20 cellular contexts compared by ENCODE assay signal in the genomic region with DNA sequence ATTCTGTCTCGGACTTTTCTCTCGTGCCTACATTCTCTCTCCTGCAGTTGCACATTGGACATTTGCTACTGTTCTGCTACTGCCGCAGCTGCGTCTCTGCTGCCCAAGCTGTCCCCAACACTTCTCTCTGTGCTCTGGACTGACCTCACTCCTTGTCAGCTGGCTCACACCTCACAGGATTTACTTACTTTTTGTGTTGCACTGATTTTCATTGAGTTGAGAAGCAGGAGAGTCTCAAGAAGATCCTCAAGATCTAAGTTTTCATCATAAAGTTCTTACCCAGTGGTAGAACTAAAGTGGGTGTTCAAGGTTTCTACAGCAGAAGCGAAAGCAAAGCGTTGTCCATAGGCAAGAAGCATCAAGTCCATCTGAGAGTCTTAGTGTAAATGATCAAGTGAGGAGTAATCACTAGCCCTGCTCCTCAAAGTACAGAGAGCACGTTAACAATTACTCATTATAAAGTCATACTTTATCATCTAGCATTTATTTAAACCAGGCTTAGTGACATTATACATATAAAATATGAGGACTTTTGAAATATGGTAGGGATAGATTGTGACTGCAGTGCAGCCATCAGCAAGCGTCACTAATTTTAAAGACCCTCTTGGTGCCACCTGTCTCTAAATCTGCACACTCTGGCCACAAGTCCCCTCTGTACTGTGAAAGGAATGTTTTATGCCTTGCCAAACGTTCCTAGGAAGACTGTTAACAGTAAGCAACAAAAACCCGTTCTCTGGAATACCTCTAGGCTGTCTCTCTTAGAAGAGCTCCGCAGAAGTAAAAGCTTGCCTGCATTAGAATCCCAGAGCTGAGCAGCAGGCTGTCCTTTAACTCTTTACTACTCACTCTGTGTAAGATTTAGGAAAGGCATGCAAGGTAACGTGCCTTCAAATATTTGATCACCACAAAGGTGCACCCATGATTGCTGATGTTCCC. TPM values are rescaled to one million over a fixed set of nuclear protein-coding genes. Genes with fewer than 3 reads are reported as not detected.
DNase-seq lines count a peak whose midpoint lies in the region; ATAC-seq and TF ChIP-seq lines count a peak whose summit lies in the region.
"Had no signal": no experiment of that assay in that cellular context is flagged by ENCODE, and none has a peak within 500 bp of the region (broad histone marks: within the 10 kb centered on the region; RNA-seq: fewer than 3 reads in every experiment).

No MANE protein-coding gene starts in this region.

- H3K4me3 Mint-ChIP-seq in MCF 10A (ENCODE audit: unreplicated experiment) = peak overlapping the region; percentile 19
- H3K4me3 Mint-ChIP-seq in activated T-helper 17 cell treated with anti-CD3 and anti-CD28 coated beads, Interleukin-2, amount 50 U/mL, for 72 hours = no peak overlapping the region
- H3K4me3 Mint-ChIP-seq: activated naive CD4-positive, alpha-beta T cell treated with anti-CD3 and anti-CD28 coated beads, Interleukin-2, amount 10 ng/mL, durations not matched to agents 7 days and 5 days; CD4-positive, alpha-beta T cell had no signal

- no peak overlapping the region for H3K9ac ChIP-seq in mesendoderm (ENCODE audit: low read length)

- TF ChIP-seq CTCF in MCF 10A (IDR thresholded peaks at IDR 0.05; ENCODE audit: unreplicated experiment) (no peak), breast epithelium (IDR thresholded peaks at IDR 0.05) (no peak), epithelial cell of esophagus (IDR thresholded peaks at IDR 0.05; ENCODE audit: insufficient read depth, low read depth, low read length, missing control alignments) (no peak)

- WGBS in mesendoderm (ENCODE audit: extremely low coverage, insufficient coverage, low lambda C conversion rate) = no CpG with 5 or more reads among the region's 12 CpGs

- H2BK120ac ChIP-seq in mesendoderm (ENCODE audit: low read depth, low read length) = no peak overlapping the region

- no peak overlapping the region for H3K4me2 ChIP-seq in mesendoderm (ENCODE audit: low read length)

- no peak for ATAC-seq in HG02623 (IDR thresholded peaks at IDR 0.05; ENCODE audit: unreplicated experiment)
- no peak for ATAC-seq in activated T-helper 17 cell treated with anti-CD3 and anti-CD28 coated beads, Interleukin-2, amount 50 U/mL, for 72 hours (replicated peaks)
- ATAC-seq: heart right ventricle, left ventricle myocardium superior had no signal

- H3K9me3 ChIP-seq in breast epithelium = no peaks in the 10 kb centered on the region
- H3K9me3 ChIP-seq: neutrophil had no signal

- no peaks in the 10 kb centered on the region for H3K79me2 ChIP-seq in mesendoderm (ENCODE audit: control insufficient read depth, insufficient read depth, low read length)

- H3K23ac ChIP-seq in mesendoderm (ENCODE audit: low read length) = no peak overlapping the region

- H4K5ac ChIP-seq in mesendoderm (ENCODE audit: low read length) = no peak overlapping the region

- H3K4me1 Mint-ChIP-seq in MCF 10A (ENCODE audit: insufficient read depth, unreplicated experiment) = peaks cover 14% of the 10 kb centered on the region
- no peaks in the 10 kb centered on the region for H3K4me1 Mint-ChIP-seq in activated T-helper 17 cell treated with anti-CD3 and anti-CD28 coated beads, Interleukin-2, amount 50 U/mL, for 72 hours
- H3K4me1 Mint-ChIP-seq: activated naive CD4-positive, alpha-beta T cell treated with anti-CD3 and anti-CD28 coated beads, Interleukin-2, amount 10 ng/mL, durations not matched to agents 7 days and 5 days had no signal

- H3K56ac ChIP-seq in mesendoderm (ENCODE audit: low read length) = no peak overlapping the region

- intact Hi-C loops in MCF 10A (cut with micrococcal nuclease) (no loop called here), breast epithelium (cut with DNase I; ENCODE audit: low total_unique reads) (no loop called here)

- H2AK5ac ChIP-seq in mesendoderm (ENCODE audit: low read length) = no peak overlapping the region

- CTCF ChIA-PET in MCF 10A (lab: Yijun Ruan, JAX) = no interaction called here

- H3K4me3 ChIP-seq in breast epithelium (no peak overlapping the region), epithelial cell of esophagus (ENCODE audit: low read length) (no peak overlapping the region), mesendoderm (ENCODE audit: low read length) (no peak overlapping the region)
- H3K4me3 ChIP-seq: heart right ventricle had no signal

- POLR2A ChIA-PET in MCF 10A (lab: Yijun Ruan, JAX) = no interaction called here

- H3K36me3 ChIP-seq in breast epithelium (no peaks in the 10 kb centered on the region), mesendoderm (ENCODE audit: control insufficient read depth, insufficient read depth, low read length) (no peaks in the 10 kb centered on the region)
- H3K36me3 ChIP-seq: heart right ventricle, neutrophil had no signal

- TF ChIP-seq POLR2A in breast epithelium (IDR thresholded peaks at IDR 0.05) = no peak

- DNase-seq in MCF 10A (ENCODE audit: unreplicated experiment) (no peak), breast epithelium (ENCODE audit: low spot score in 2 of 2) (no peak), epithelial cell of esophagus (ENCODE audit: low read depth) (peak; percentile 33), mesendoderm (peak; percentile 9), DMS 273 treated with DMSO at 0.1 percent for 48 hours (lab: John Stamatoyannopoulos, UW) (no peak), amniotic stem cell (lab: John Stamatoyannopoulos, UW) (no peak)
- DNase-seq: activated naive CD4-positive, alpha-beta T cell treated with anti-CD3 and anti-CD28 coated beads, Interleukin-2, amount 10 ng/mL, durations not matched to agents 7 days and 5 days; anterior cingulate cortex; CD4-positive, alpha-beta T cell; dermis blood vessel endothelial cell; heart right ventricle; left ventricle myocardium superior; NCI-H1694; NCI-H69; T1000; trophoblast cell had no signal

- H3K4me1 ChIP-seq in breast epithelium (no peaks in the 10 kb centered on the region), mesendoderm (ENCODE audit: control insufficient read depth, low read depth, low read length) (no peaks in the 10 kb centered on the region)

- no peak overlapping the region for H4K8ac ChIP-seq in mesendoderm (ENCODE audit: low read depth, low read length)

- no peak overlapping the region for H3K4ac ChIP-seq in mesendoderm (ENCODE audit: low read depth, low read length)

- H3K27me3 ChIP-seq in breast epithelium (no peaks in the 10 kb centered on the region), mesendoderm (ENCODE audit: insufficient read depth, low read length, poor library complexity) (no peaks in the 10 kb centered on the region)
- H3K27me3 ChIP-seq: neutrophil had no signal

- no peaks in the 10 kb centered on the region for H3K79me1 ChIP-seq in mesendoderm (ENCODE audit: low read length)

- no TSS peak for BruUV-seq in MCF 10A (replicated peaks; lab: Mats Ljungman, UMichigan)

- peaks cover 8% of the 10 kb centered on the region for H3K9me3 Mint-ChIP-seq in MCF 10A (ENCODE audit: unreplicated experiment)
- H3K9me3 Mint-ChIP-seq in activated T-helper 17 cell treated with anti-CD3 and anti-CD28 coated beads, Interleukin-2, amount 50 U/mL, for 72 hours = no peaks in the 10 kb centered on the region
- H3K9me3 Mint-ChIP-seq: activated naive CD4-positive, alpha-beta T cell treated with anti-CD3 and anti-CD28 coated beads, Interleukin-2, amount 10 ng/mL, durations not matched to agents 7 days and 5 days; CD4-positive, alpha-beta T cell had no signal

- no peaks in the 10 kb centered on the region for H3K27me3 Mint-ChIP-seq in MCF 10A (ENCODE audit: insufficient read depth, unreplicated experiment)
- H3K27me3 Mint-ChIP-seq in activated T-helper 17 cell treated with anti-CD3 and anti-CD28 coated beads, Interleukin-2, amount 50 U/mL, for 72 hours = peaks cover 16% of the 10 kb centered on the region
- H3K27me3 Mint-ChIP-seq: CD4-positive, alpha-beta T cell had no signal

- H2BK15ac ChIP-seq in mesendoderm (replicated peaks; ENCODE audit: low read depth) = no peak overlapping the region

- no peaks in the 10 kb centered on the region for H3K36me3 Mint-ChIP-seq in MCF 10A (ENCODE audit: insufficient read depth, unreplicated experiment)
- no peaks in the 10 kb centered on the region for H3K36me3 Mint-ChIP-seq in activated T-helper 17 cell treated with anti-CD3 and anti-CD28 coated beads, Interleukin-2, amount 50 U/mL, for 72 hours (ENCODE audit: low read depth)
- H3K36me3 Mint-ChIP-seq: activated naive CD4-positive, alpha-beta T cell treated with anti-CD3 and anti-CD28 coated beads, Interleukin-2, amount 10 ng/mL, durations not matched to agents 7 days and 5 days had no signal

- H3K18ac ChIP-seq in mesendoderm (ENCODE audit: low read length) = no peak overlapping the region

- H3K27ac ChIP-seq in breast epithelium (no peak overlapping the region), mesendoderm (ENCODE audit: low read depth, low read length) (no peak overlapping the region)
- H3K27ac ChIP-seq: 22Rv1, heart right ventricle, neutrophil had no signal

- no peak overlapping the region for H2BK5ac ChIP-seq in mesendoderm (ENCODE audit: low read length)

- no peak overlapping the region for H3K27ac Mint-ChIP-seq in MCF 10A (ENCODE audit: low read depth, unreplicated experiment)
- no peak overlapping the region for H3K27ac Mint-ChIP-seq in activated T-helper 17 cell treated with anti-CD3 and anti-CD28 coated beads, Interleukin-2, amount 50 U/mL, for 72 hours
- H3K27ac Mint-ChIP-seq: activated naive CD4-positive, alpha-beta T cell treated with anti-CD3 and anti-CD28 coated beads, Interleukin-2, amount 10 ng/mL, durations not matched to agents 7 days and 5 days; CD4-positive, alpha-beta T cell had no signal

RNA-seq across cellular contexts. Expression of gene C9orf72, which starts 53.6 kb away (rescaled TPM):
- 10.0 and 13.4 TPM in 2 replicates for total RNA-seq in MCF 10A (2022)
- total RNA-seq in breast epithelium = 10 to 100 TPM; 20.8 to 43.9 (median 27.2) TPM
- 8.1 TPM for polyA plus RNA-seq in mesendoderm (2013, experiment 1 of 2)
- polyA plus RNA-seq in mesendoderm (2013, experiment 2 of 2) = 8.6 TPM
- 1 to 10 TPM; 8.9 to 9.7 TPM for total RNA-seq in activated T-helper 17 cell treated with anti-CD3 and anti-CD28 coated beads, Interleukin-2, amount 50 U/mL, for 72 hours

Comparison
In these comparisons a context has a peak if more than half of its experiments do, and no peak if none do; other contexts are left out.
1. DNase-seq: peak in epithelial cell of esophagus (single experiment) and mesendoderm (single experiment); none in MCF 10A (single experiment), breast epithelium (0 of 2), DMS 273 treated with DMSO at 0.1 percent for 48 hours (single experiment) and amniotic stem cell (single experiment).